In the genomic region with DNA sequence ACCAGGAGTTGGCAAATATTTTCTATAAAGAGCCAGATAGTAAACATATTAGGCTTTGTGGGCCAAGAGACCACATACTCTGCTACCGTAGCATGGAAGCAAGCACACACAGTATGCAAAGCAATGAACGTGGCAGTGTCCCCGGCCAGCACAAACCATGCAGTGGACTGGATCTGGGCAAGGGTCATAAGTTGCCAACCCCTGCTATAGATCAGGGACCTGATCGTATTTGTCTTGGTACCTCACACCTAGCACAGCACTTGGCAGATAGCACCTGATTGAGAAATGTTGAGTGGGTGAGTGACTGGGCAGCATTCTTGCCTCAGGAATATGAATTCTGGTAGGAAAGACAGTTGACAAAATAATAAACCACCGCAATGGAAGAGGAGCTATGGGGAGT, we compare ENCODE assay signal across 1 cellular context.
TF ChIP-seq lines count a peak whose summit lies in the region.

No MANE protein-coding gene starts in this region.

TF ChIP-seq in H1, 55 proteins besides CTCF, POLR2A, EP300 and RAD21 (continued from another document):
- TF ChIP-seq, protein P1, sequence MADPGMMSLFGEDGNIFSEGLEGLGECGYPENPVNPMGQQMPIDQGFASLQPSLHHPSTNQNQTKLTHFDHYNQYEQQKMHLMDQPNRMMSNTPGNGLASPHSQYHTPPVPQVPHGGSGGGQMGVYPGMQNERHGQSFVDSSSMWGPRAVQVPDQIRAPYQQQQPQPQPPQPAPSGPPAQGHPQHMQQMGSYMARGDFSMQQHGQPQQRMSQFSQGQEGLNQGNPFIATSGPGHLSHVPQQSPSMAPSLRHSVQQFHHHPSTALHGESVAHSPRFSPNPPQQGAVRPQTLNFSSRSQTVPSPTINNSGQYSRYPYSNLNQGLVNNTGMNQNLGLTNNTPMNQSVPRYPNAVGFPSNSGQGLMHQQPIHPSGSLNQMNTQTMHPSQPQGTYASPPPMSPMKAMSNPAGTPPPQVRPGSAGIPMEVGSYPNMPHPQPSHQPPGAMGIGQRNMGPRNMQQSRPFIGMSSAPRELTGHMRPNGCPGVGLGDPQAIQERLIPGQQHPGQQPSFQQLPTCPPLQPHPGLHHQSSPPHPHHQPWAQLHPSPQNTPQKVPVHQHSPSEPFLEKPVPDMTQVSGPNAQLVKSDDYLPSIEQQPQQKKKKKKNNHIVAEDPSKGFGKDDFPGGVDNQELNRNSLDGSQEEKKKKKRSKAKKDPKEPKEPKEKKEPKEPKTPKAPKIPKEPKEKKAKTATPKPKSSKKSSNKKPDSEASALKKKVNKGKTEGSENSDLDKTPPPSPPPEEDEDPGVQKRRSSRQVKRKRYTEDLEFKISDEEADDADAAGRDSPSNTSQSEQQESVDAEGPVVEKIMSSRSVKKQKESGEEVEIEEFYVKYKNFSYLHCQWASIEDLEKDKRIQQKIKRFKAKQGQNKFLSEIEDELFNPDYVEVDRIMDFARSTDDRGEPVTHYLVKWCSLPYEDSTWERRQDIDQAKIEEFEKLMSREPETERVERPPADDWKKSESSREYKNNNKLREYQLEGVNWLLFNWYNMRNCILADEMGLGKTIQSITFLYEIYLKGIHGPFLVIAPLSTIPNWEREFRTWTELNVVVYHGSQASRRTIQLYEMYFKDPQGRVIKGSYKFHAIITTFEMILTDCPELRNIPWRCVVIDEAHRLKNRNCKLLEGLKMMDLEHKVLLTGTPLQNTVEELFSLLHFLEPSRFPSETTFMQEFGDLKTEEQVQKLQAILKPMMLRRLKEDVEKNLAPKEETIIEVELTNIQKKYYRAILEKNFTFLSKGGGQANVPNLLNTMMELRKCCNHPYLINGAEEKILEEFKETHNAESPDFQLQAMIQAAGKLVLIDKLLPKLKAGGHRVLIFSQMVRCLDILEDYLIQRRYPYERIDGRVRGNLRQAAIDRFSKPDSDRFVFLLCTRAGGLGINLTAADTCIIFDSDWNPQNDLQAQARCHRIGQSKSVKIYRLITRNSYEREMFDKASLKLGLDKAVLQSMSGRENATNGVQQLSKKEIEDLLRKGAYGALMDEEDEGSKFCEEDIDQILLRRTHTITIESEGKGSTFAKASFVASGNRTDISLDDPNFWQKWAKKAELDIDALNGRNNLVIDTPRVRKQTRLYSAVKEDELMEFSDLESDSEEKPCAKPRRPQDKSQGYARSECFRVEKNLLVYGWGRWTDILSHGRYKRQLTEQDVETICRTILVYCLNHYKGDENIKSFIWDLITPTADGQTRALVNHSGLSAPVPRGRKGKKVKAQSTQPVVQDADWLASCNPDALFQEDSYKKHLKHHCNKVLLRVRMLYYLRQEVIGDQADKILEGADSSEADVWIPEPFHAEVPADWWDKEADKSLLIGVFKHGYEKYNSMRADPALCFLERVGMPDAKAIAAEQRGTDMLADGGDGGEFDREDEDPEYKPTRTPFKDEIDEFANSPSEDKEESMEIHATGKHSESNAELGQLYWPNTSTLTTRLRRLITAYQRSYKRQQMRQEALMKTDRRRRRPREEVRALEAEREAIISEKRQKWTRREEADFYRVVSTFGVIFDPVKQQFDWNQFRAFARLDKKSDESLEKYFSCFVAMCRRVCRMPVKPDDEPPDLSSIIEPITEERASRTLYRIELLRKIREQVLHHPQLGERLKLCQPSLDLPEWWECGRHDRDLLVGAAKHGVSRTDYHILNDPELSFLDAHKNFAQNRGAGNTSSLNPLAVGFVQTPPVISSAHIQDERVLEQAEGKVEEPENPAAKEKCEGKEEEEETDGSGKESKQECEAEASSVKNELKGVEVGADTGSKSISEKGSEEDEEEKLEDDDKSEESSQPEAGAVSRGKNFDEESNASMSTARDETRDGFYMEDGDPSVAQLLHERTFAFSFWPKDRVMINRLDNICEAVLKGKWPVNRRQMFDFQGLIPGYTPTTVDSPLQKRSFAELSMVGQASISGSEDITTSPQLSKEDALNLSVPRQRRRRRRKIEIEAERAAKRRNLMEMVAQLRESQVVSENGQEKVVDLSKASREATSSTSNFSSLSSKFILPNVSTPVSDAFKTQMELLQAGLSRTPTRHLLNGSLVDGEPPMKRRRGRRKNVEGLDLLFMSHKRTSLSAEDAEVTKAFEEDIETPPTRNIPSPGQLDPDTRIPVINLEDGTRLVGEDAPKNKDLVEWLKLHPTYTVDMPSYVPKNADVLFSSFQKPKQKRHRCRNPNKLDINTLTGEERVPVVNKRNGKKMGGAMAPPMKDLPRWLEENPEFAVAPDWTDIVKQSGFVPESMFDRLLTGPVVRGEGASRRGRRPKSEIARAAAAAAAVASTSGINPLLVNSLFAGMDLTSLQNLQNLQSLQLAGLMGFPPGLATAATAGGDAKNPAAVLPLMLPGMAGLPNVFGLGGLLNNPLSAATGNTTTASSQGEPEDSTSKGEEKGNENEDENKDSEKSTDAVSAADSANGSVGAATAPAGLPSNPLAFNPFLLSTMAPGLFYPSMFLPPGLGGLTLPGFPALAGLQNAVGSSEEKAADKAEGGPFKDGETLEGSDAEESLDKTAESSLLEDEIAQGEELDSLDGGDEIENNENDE (IDR thresholded peaks at IDR 0.05; ENCODE audit: insufficient replicate concordance, low read length): no peak
- TF ChIP-seq NRF1 (IDR thresholded peaks at IDR 0.05; ENCODE audit: low read depth, low read length) (no peak), SIRT6 (IDR thresholded peaks at IDR 0.05; ENCODE audit: low read length) (no peak)
- TF ChIP-seq, protein P2, sequence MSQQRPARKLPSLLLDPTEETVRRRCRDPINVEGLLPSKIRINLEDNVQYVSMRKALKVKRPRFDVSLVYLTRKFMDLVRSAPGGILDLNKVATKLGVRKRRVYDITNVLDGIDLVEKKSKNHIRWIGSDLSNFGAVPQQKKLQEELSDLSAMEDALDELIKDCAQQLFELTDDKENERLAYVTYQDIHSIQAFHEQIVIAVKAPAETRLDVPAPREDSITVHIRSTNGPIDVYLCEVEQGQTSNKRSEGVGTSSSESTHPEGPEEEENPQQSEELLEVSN (IDR thresholded peaks at IDR 0.05): no peak
